7 cellular contexts compared by ENCODE assay signal in the genomic region with DNA sequence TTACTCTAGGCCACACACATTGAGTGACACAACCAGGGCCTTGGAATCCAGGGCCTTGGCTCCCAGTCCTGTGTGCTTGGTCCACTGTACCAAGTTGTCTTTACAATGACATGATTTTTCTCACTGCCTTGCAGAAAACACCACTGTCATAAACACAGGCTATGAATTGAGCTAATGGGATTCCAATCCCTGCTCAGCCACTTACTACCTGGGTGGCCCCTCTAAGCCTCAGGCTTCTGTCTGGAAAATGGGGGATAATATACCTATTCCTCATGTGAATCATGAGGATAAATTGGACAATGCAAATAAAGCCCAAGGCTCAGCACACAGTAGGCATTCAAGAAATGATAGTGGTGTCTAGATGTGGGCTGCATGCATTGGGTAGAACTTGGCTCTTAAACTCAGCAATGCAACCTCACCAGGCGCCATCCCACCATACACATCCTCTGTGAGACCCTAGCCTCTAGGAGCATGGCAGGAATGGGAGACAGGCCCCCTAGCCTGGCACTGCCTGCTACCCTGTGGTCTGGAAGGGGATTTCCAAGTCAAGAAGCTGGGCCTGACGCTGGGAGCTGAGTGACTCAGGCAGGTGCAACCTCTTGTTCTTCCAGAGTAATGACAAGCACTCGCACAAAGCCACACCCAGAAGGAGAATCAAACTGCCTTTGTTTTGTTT. TPM values are rescaled to one million over a fixed set of nuclear protein-coding genes. Genes with fewer than 3 reads are reported as not detected.
DNase-seq lines count a peak whose midpoint lies in the region; ATAC-seq and TF ChIP-seq lines count a peak whose summit lies in the region.

No MANE protein-coding gene starts in this region.

- H3K9me3 Mint-ChIP-seq in IgD-negative memory B cell, result no peaks in the 10 kb centered on the region

- DNase-seq in activated CD4-positive, alpha-beta T cell treated with anti-CD3 and anti-CD28 coated beads for 24 hours (ENCODE audit: low read depth in 2 of 2), result peak; percentile 49
- DNase-seq in epithelial cell of proximal tubule (ENCODE audit: low read depth), result peak; percentile 85
- DNase-seq in stimulated activated CD4-positive, alpha-beta T cell treated with anti-CD3 and anti-CD28 coated beads, Interleukin-4, amount 100 ng/mL, for 4 hours, result peak; percentile 57 to 80
- DNase-seq in nucleus accumbens (lab: John Stamatoyannopoulos, UW), result no peak

- peaks cover 9% of the 10 kb centered on the region for H3K36me3 Mint-ChIP-seq in IgD-negative memory B cell

- peak overlapping the region; percentile 49 to 95 (median 90) for H3K4me3 Mint-ChIP-seq in IgD-negative memory B cell

- H3K27me3 Mint-ChIP-seq in IgD-negative memory B cell, result no peaks in the 10 kb centered on the region

- peak overlapping the region; percentile 61 to 92 (median 87) for H3K27ac Mint-ChIP-seq in IgD-negative memory B cell

- peaks cover 52 to 63% (median 57%) of the 10 kb centered on the region in 3 donors for H3K4me1 Mint-ChIP-seq in IgD-negative memory B cell

- no peak for TF ChIP-seq CTCF in epithelial cell of proximal tubule (conservative IDR thresholded peaks at IDR 0.05; ENCODE audit: low read depth, low read length)

- no peak overlapping the region for H3K4me3 ChIP-seq in epithelial cell of proximal tubule (ENCODE audit: low read depth, low read length)

- no peak for ATAC-seq in GM21515 (IDR thresholded peaks at IDR 0.05; ENCODE audit: unreplicated experiment)
- ATAC-seq in GM19452 (IDR thresholded peaks at IDR 0.05; ENCODE audit: unreplicated experiment), result no peak

RNA-seq across cellular contexts. Expression of a gene that starts 2.3 kb away (rescaled TPM):
- 78.3 TPM for polyA plus RNA-seq in IgD-negative memory B cell
- 241 and 255 TPM in 2 replicates for total RNA-seq in epithelial cell of proximal tubule

Comparison
In these comparisons a context has a peak if more than half of its experiments do, and no peak if none do; other contexts are left out.
1. DNase-seq: peak in activated CD4-positive, alpha-beta T cell treated with anti-CD3 and anti-CD28 coated beads for 24 hours (2 of 2), epithelial cell of proximal tubule (single experiment) and stimulated activated CD4-positive, alpha-beta T cell treated with anti-CD3 and anti-CD28 coated beads, Interleukin-4, amount 100 ng/mL, for 4 hours (2 of 2); none in nucleus accumbens (0 of 56).